ENCODE assay signal across 8 cellular contexts in genomic region chr5:72816297-72817075, GRCh38. TPM values are rescaled to one million over a fixed set of nuclear protein-coding genes. Genes with fewer than 3 reads are reported as not detected.
DNase-seq lines count a peak whose midpoint lies in the region; ATAC-seq and TF ChIP-seq lines count a peak whose summit lies in the region.

TSS of gene TNPO1 (plus strand) at chr5:72816661. CDS start at chr5:72816738, 77 bp downstream.

- peaks cover 28% of the 10 kb centered on the region for H3K4me1 ChIP-seq in DOHH2 (ENCODE audit: control insufficient read depth, low read length)
- peaks cover 27% of the 10 kb centered on the region for H3K4me1 ChIP-seq in RWPE2 (ENCODE audit: insufficient read depth, poor library complexity, severe bottlenecking)

- no peaks in the 10 kb centered on the region for H3K36me3 Mint-ChIP-seq in natural killer cell treated with Interleukin-12 subunit alpha and Interleukin-12 subunit beta and Interleukin-15 and Interleukin-18, amount 100 ng/mL, for 72 hours

- peaks cover 15 to 18% of the 10 kb centered on the region in 2 donors for H3K4me1 Mint-ChIP-seq in natural killer cell treated with Interleukin-12 subunit alpha and Interleukin-12 subunit beta and Interleukin-15 and Interleukin-18, amount 100 ng/mL, for 72 hours (ENCODE audit: low read depth in 2 of 2)

- peak; percentile 80 for DNase-seq in KG1 (lab: John Stamatoyannopoulos, UW)
- DNase-seq in RWPE2 (ENCODE audit: low spot score), result peak; percentile 93
- DNase-seq in activated effector memory CD4-positive, alpha-beta T cell treated with Interleukin-2 at 50 U/mL for 16 hours, result peak; percentile 80
- peak; percentile 94 for DNase-seq in fibroblast of pulmonary artery (ENCODE audit: low read depth)
- DNase-seq in natural killer cell treated with Interleukin-12 subunit alpha and Interleukin-12 subunit beta and Interleukin-15 and Interleukin-18, amount 100 ng/mL, for 72 hours (ENCODE audit: low spot score), result peak; percentile 92
- DNase-seq in stimulated activated naive CD4-positive, alpha-beta T cell treated with Interleukin-2 at 50 U/mL for 16 hours (lab: John Stamatoyannopoulos, UW), result peak; percentile 80

- H3F3A ChIP-seq in DOHH2 (ENCODE audit: control insufficient read depth, insufficient read depth), result peaks cover 5% of the 10 kb centered on the region

- no peak for TF ChIP-seq CTCF in DOHH2 (IDR thresholded peaks at IDR 0.05; ENCODE audit: low read depth, low read length, poor library complexity, severe bottlenecking)
- TF ChIP-seq CTCF in RWPE2 (IDR thresholded peaks at IDR 0.05; ENCODE audit: poor library complexity, severe bottlenecking), result no peak
- TF ChIP-seq CTCF in fibroblast of pulmonary artery (IDR thresholded peaks at IDR 0.05; ENCODE audit: low read length, missing control alignments), result no peak

- no peaks in the 10 kb centered on the region for H3K9me3 Mint-ChIP-seq in natural killer cell treated with Interleukin-12 subunit alpha and Interleukin-12 subunit beta and Interleukin-15 and Interleukin-18, amount 100 ng/mL, for 72 hours

- peak within 1 kb of the TSS; percentile 89 to 95 for H3K27ac Mint-ChIP-seq in natural killer cell treated with Interleukin-12 subunit alpha and Interleukin-12 subunit beta and Interleukin-15 and Interleukin-18, amount 100 ng/mL, for 72 hours

- H3K4me3 ChIP-seq in DOHH2 (ENCODE audit: low read length), result peak within 1 kb of the TSS; percentile 96
- peak within 1 kb of the TSS; percentile 58 for H3K4me3 ChIP-seq in RWPE2 (ENCODE audit: severe bottlenecking)
- peak within 1 kb of the TSS; percentile 80 for H3K4me3 ChIP-seq in fibroblast of pulmonary artery (replicated peaks; ENCODE audit: low read depth, low read length)

- H3K9me3 ChIP-seq in DOHH2 (ENCODE audit: control insufficient read depth, insufficient read depth, low read length) (no peaks in the 10 kb centered on the region), RWPE2 (ENCODE audit: severe bottlenecking) (no peaks in the 10 kb centered on the region)

- H3K4me3 Mint-ChIP-seq in natural killer cell treated with Interleukin-12 subunit alpha and Interleukin-12 subunit beta and Interleukin-15 and Interleukin-18, amount 100 ng/mL, for 72 hours, result peak within 1 kb of the TSS; percentile 95

- H3K79me2 ChIP-seq in DOHH2 (ENCODE audit: control insufficient read depth, low read length), result peaks cover 50% of the 10 kb centered on the region

- ATAC-seq in GM21737 (IDR thresholded peaks at IDR 0.05; ENCODE audit: unreplicated experiment) (peak; percentile 84), RWPE2 (ENCODE audit: low read depth) (peak; percentile 85)
- peak; percentile 93 for ATAC-seq in natural killer cell treated with Interleukin-12 subunit alpha and Interleukin-12 subunit beta and Interleukin-15 and Interleukin-18, amount 100 ng/mL, for 72 hours

- H3K9me2 ChIP-seq in DOHH2 (replicated peaks; ENCODE audit: control insufficient read depth, low read length), result no peaks in the 10 kb centered on the region

- H3K36me3 ChIP-seq in DOHH2 (ENCODE audit: control insufficient read depth, low read length), result peaks cover 7% of the 10 kb centered on the region
- H3K36me3 ChIP-seq in RWPE2 (ENCODE audit: low read depth), result peaks cover 11% of the 10 kb centered on the region

- peaks cover 13 to 15% of the 10 kb centered on the region in 2 donors for H3K27me3 Mint-ChIP-seq in natural killer cell treated with Interleukin-12 subunit alpha and Interleukin-12 subunit beta and Interleukin-15 and Interleukin-18, amount 100 ng/mL, for 72 hours

- H3K27me3 ChIP-seq in DOHH2 (ENCODE audit: control insufficient read depth, low read length) (no peaks in the 10 kb centered on the region), RWPE2 (ENCODE audit: insufficient read depth, poor library complexity, severe bottlenecking) (no peaks in the 10 kb centered on the region)

- H3K27ac ChIP-seq in DOHH2 (ENCODE audit: low read depth, low read length) (peak within 1 kb of the TSS; percentile 81), RWPE2 (ENCODE audit: poor library complexity, severe bottlenecking) (peak within 1 kb of the TSS; percentile 92)

- peaks cover 4% of the 10 kb centered on the region; the same call in 1 of the 2 replicates for H4K20me1 ChIP-seq in DOHH2 (ENCODE audit: control insufficient read depth, insufficient read depth, low read depth, low read length)

- H3K4me2 ChIP-seq in DOHH2 (ENCODE audit: low read length), result peak within 1 kb of the TSS; percentile 96

RNA-seq across cellular contexts. Expression of gene TNPO1, which starts in this region (rescaled TPM):
- 100 to 1,000 TPM in 1 of 2 donors, 10 to 100 TPM in 1; 99.4 to 118 TPM for total RNA-seq in natural killer cell treated with Interleukin-12 subunit alpha and Interleukin-12 subunit beta and Interleukin-15 and Interleukin-18, amount 100 ng/mL, for 72 hours

Comparison
In these comparisons a context has a peak if more than half of its experiments do, and no peak if none do; other contexts are left out.
1. Peak in every context shown above with its lines: DNase-seq, ATAC-seq, H3K4me3 ChIP-seq and H3K27ac ChIP-seq.